ENCODE assay signal across 8 cellular contexts in genomic region chr5:17130302-17130701, GRCh38.
DNase-seq lines count a peak whose midpoint lies in the region; ATAC-seq and TF ChIP-seq lines count a peak whose summit lies in the region.
"Not testable (repeated sequence)": the region's sequence is repeated elsewhere in the genome, so short reads cannot be mapped to it uniquely, and the experiment has no call there.

No MANE protein-coding gene starts in this region.

- H3K36me3 Mint-ChIP-seq in immature natural killer cell = not testable (repeated sequence)

- DNase-seq in DND-41 (peak; percentile 42), KBM-7 (peak; percentile 82), NB4 (ENCODE audit: low read depth) (peak; percentile 80), RPMI8226 (peak; percentile 8), UCSD-AML1 (lab: John Stamatoyannopoulos, UW; ENCODE audit: unreplicated experiment) (peak; percentile 41), astrocyte of the cerebellum (ENCODE audit: low read depth) (peak; percentile 79), immature natural killer cell (peak; percentile 1 to 10 (median 4))
- DNase-seq in stimulated activated CD4-positive, alpha-beta T cell treated with anti-CD3 and anti-CD28 coated beads, Interleukin-15, amount 100 ng/mL, for 24 hours = peak; percentile 2

- not testable (repeated sequence) for H3K27me3 Mint-ChIP-seq in immature natural killer cell (ENCODE audit: low read depth in 3 of 3)

- not testable (repeated sequence) for H3K27me3 ChIP-seq in DND-41 (ENCODE audit: insufficient read depth, low read length, poor library complexity)

- H3K9ac ChIP-seq in DND-41 (ENCODE audit: low read depth, low read length) = not testable (repeated sequence)

- not testable (repeated sequence) for TF ChIP-seq CTCF in DND-41 (IDR thresholded peaks at IDR 0.05; ENCODE audit: borderline replicate concordance, extremely low read depth, low read length, poor library complexity, severe bottlenecking); NB4 (IDR thresholded peaks at IDR 0.05; ENCODE audit: low read depth, low read length); astrocyte of the cerebellum (IDR thresholded peaks at IDR 0.05; ENCODE audit: low read depth, low read length, missing control alignments)

- not testable (repeated sequence) for H3K4me3 ChIP-seq in DND-41 (ENCODE audit: low read depth in 1 of 2, low read length in 2 of 2); NB4 (ENCODE audit: low read depth, low read length); astrocyte of the cerebellum (ENCODE audit: low read depth, low read length)

- H3K4me1 ChIP-seq in DND-41 (ENCODE audit: insufficient read depth, low read length) = not testable (repeated sequence)

- not testable (repeated sequence) for H3K27ac ChIP-seq in DND-41 (ENCODE audit: low read length)

- not testable (repeated sequence) for H3K79me2 ChIP-seq in DND-41 (ENCODE audit: insufficient read depth, low read length)

- TF ChIP-seq POLR2A in NB4 (IDR thresholded peaks at IDR 0.05; ENCODE audit: extremely low read depth, insufficient read length) = not testable (repeated sequence)

- H3K36me3 ChIP-seq in DND-41 (ENCODE audit: insufficient read depth, low read length) = not testable (repeated sequence)

- H3K4me2 ChIP-seq in DND-41 (ENCODE audit: insufficient read depth, low read length) = not testable (repeated sequence)

- H3K4me1 Mint-ChIP-seq in immature natural killer cell = peaks cover 16 to 17% of the 10 kb centered on the region in 2 donors

- H3K27ac Mint-ChIP-seq in immature natural killer cell = peak overlapping the region in 1 of 6 donors; percentile 32

- not testable (repeated sequence) for H3K9me3 ChIP-seq in DND-41 (ENCODE audit: insufficient read depth, low read length, severe bottlenecking)

- ATAC-seq in DND-41 (ENCODE audit: insufficient read depth, low read depth) = peak; percentile 59; the same call in 2 of the 3 replicates

- H3K9me3 Mint-ChIP-seq in immature natural killer cell = not testable (repeated sequence)

- in situ Hi-C loops in KBM-7 (cut with MboI; ENCODE audit: low pct_unique_long_range_greater_than_20kb, low sequenced_read_pairs); astrocyte of the cerebellum (cut with HindIII; ENCODE audit: low sequenced_read_pairs): not testable (repeated sequence)

- peak overlapping the region in 3 of 5 donors; percentile 26 to 41 (median 35) for H3K4me3 Mint-ChIP-seq in immature natural killer cell

- H4K20me1 ChIP-seq in DND-41 (ENCODE audit: insufficient read depth, low read length) = not testable (repeated sequence)

- H2AFZ ChIP-seq in DND-41 (ENCODE audit: low read depth, low read length) = not testable (repeated sequence)

Comparison
In these comparisons a context has a peak if more than half of its experiments do, and no peak if none do; other contexts are left out.
1. DNase-seq: peak in every context shown above with its lines; median percentile 82 in KBM-7; 80 in NB4; 79 in astrocyte of the cerebellum; 42 in DND-41; 41 in UCSD-AML1; 8 in RPMI8226; 4 in immature natural killer cell; 2 in stimulated activated CD4-positive, alpha-beta T cell treated with anti-CD3 and anti-CD28 coated beads, Interleukin-15, amount 100 ng/mL, for 24 hours.